23 cellular contexts compared by ENCODE assay signal in the genomic region with DNA sequence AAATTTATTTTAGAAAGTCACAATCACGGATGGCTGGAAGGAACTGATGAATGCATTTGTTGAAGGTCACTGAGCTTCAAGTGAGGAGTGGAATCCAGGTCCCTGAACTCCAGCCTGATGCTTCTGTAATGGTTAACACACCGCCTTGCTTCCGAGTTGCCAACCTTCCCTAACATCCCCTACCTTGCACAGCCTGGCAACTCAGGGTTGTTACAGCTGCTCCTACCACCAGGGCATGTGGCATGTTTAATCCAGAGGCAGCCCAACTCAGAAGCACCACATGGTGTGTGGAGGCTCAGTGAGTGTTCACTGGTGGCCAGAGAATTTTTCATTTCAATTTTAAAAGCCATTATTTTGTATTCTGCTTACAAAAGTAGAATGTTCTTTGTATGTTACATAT. TPM values are rescaled to one million over a fixed set of nuclear protein-coding genes. Genes with fewer than 3 reads are reported as not detected.
DNase-seq lines count a peak whose midpoint lies in the region; ATAC-seq and TF ChIP-seq lines count a peak whose summit lies in the region.
"Had no signal": no experiment of that assay in that cellular context is flagged by ENCODE, and none has a peak within 500 bp of the region (broad histone marks: within the 10 kb centered on the region; RNA-seq: fewer than 3 reads in every experiment).

No MANE protein-coding gene starts in this region.

- peak overlapping the region; percentile 23 for H3K27ac Mint-ChIP-seq in activated naive CD4-positive, alpha-beta T cell treated with anti-CD3 and anti-CD28 coated beads, Interleukin-2, amount 50 U/mL, for 24 hours
- H3K27ac Mint-ChIP-seq in chondrocyte (ENCODE audit: unreplicated experiment) (no peak overlapping the region), osteocyte (ENCODE audit: unreplicated experiment) (no peak overlapping the region)
- H3K27ac Mint-ChIP-seq: activated B cell treated with CpG ODN at 0.5 μM for 24 hours; activated naive CD4-positive, alpha-beta T cell treated with anti-CD3 and anti-CD28 coated beads, Interleukin-2, amount 10 ng/mL, durations not matched to agents 7 days and 5 days; CD4-positive, CD25-positive, alpha-beta regulatory T cell; stimulated activated memory B cell treated with anti-CD40 and anti-IgM and Interleukin-4, amounts not matched to agents 10 μg/mL and 1 μg/mL and 100 μg/mL, for 72 hours had no signal

- TF ChIP-seq CTCF in psoas muscle (IDR thresholded peaks at IDR 0.05) (no peak), chondrocyte (IDR thresholded peaks at IDR 0.05) (no peak), osteocyte (IDR thresholded peaks at IDR 0.05) (no peak)

- H3K9me3 Mint-ChIP-seq in activated naive CD4-positive, alpha-beta T cell treated with anti-CD3 and anti-CD28 coated beads, Interleukin-2, amount 50 U/mL, for 24 hours = no peaks in the 10 kb centered on the region
- no peaks in the 10 kb centered on the region for H3K9me3 Mint-ChIP-seq in chondrocyte (ENCODE audit: low read depth)
- no peaks in the 10 kb centered on the region for H3K9me3 Mint-ChIP-seq in osteocyte (ENCODE audit: unreplicated experiment)
- H3K9me3 Mint-ChIP-seq: activated B cell treated with CpG ODN at 0.5 μM for 24 hours; activated naive CD4-positive, alpha-beta T cell treated with anti-CD3 and anti-CD28 coated beads, Interleukin-2, amount 10 ng/mL, durations not matched to agents 7 days and 5 days; CD4-positive, CD25-positive, alpha-beta regulatory T cell; stimulated activated memory B cell treated with anti-CD40 and anti-IgM and Interleukin-4, amounts not matched to agents 10 μg/mL and 1 μg/mL and 100 μg/mL, for 72 hours had no signal

- no peaks in the 10 kb centered on the region for H3K9me3 ChIP-seq in SK-N-MC (ENCODE audit: low read depth, low read length)
- no peaks in the 10 kb centered on the region for H3K9me3 ChIP-seq in psoas muscle
- H3K9me3 ChIP-seq: ascending aorta, spleen had no signal

- peaks cover 17% of the 10 kb centered on the region for H3K36me3 Mint-ChIP-seq in activated naive CD4-positive, alpha-beta T cell treated with anti-CD3 and anti-CD28 coated beads, Interleukin-2, amount 50 U/mL, for 24 hours
- H3K36me3 Mint-ChIP-seq in chondrocyte (ENCODE audit: low read depth) (peaks cover 14% of the 10 kb centered on the region), osteocyte (ENCODE audit: unreplicated experiment) (peaks cover 36% of the 10 kb centered on the region)

- no peak for DNase-seq in activated naive CD4-positive, alpha-beta T cell treated with anti-CD3 and anti-CD28 coated beads, Interleukin-2, amount 50 U/mL, for 16 hours
- peak; percentile 61 for DNase-seq in D341Med (ENCODE audit: low spot score)
- DNase-seq in SK-N-MC (ENCODE audit: low read depth, low spot score) = no peak
- no peak for DNase-seq in psoas muscle
- DNase-seq in chondrocyte (ENCODE audit: low spot score) = no peak
- no peak for DNase-seq in osteocyte (ENCODE audit: extremely low spot score, unreplicated experiment)
- DNase-seq: activated B cell treated with CpG ODN at 0.5 μM for 24 hours; activated naive CD4-positive, alpha-beta T cell treated with anti-CD3 and anti-CD28 coated beads, Interleukin-2, amount 10 ng/mL, durations not matched to agents 7 days and 5 days; activated T-cell treated with anti-CD3 and anti-CD28 coated beads, Interleukin-2, amount 50 U/mL, for 48 hours; caudate nucleus; CD4-positive, CD25-positive, alpha-beta regulatory T cell; dermis blood vessel endothelial cell; DMS153; GDM1; kidney; NCI-H1105 treated with DMSO at 0.1 percent for 48 hours; NCI-H2029 treated with DMSO at 0.1 percent for 48 hours; NCI-H2227 treated with DMSO at 0.1 percent for 48 hours; stimulated activated CD4-positive, alpha-beta T cell treated with anti-CD3 and anti-CD28 coated beads, Interleukin-4, amount 100 ng/mL, for 1 hour had no signal

- H3K27ac ChIP-seq in SK-N-MC (peak overlapping the region; percentile 65; the same call in 1 of the 2 replicates), psoas muscle (peak overlapping the region; percentile 48)
- H3K27ac ChIP-seq: ascending aorta had no signal

- H3K9ac ChIP-seq in SK-N-MC (ENCODE audit: insufficient read length) = peak overlapping the region; percentile 28

- H3K4me3 Mint-ChIP-seq in activated naive CD4-positive, alpha-beta T cell treated with anti-CD3 and anti-CD28 coated beads, Interleukin-2, amount 50 U/mL, for 24 hours = no peak overlapping the region
- H3K4me3 Mint-ChIP-seq in chondrocyte (ENCODE audit: unreplicated experiment) (no peak overlapping the region), osteocyte (ENCODE audit: unreplicated experiment) (no peak overlapping the region)
- H3K4me3 Mint-ChIP-seq: activated B cell treated with CpG ODN at 0.5 μM for 24 hours; activated naive CD4-positive, alpha-beta T cell treated with anti-CD3 and anti-CD28 coated beads, Interleukin-2, amount 10 ng/mL, durations not matched to agents 7 days and 5 days; stimulated activated memory B cell treated with anti-CD40 and anti-IgM and Interleukin-4, amounts not matched to agents 10 μg/mL and 1 μg/mL and 100 μg/mL, for 72 hours had no signal

- H3K4me1 Mint-ChIP-seq in activated naive CD4-positive, alpha-beta T cell treated with anti-CD3 and anti-CD28 coated beads, Interleukin-2, amount 50 U/mL, for 24 hours = peaks cover 70% of the 10 kb centered on the region
- H3K4me1 Mint-ChIP-seq in chondrocyte (ENCODE audit: low read depth) = peaks cover 27% of the 10 kb centered on the region
- peaks cover 29% of the 10 kb centered on the region for H3K4me1 Mint-ChIP-seq in osteocyte (ENCODE audit: unreplicated experiment)

- intact Hi-C loops in psoas muscle (cut with DNase I) = loop anchor here in 1 of 2 donors (5.0 kb wide), 1 partner anchor 35 kb away; no protein-coding TSS in a partner anchor

- H3K36me3 ChIP-seq in SK-N-MC (ENCODE audit: insufficient read depth, low read length) (peaks cover 69% of the 10 kb centered on the region), psoas muscle (ENCODE audit: insufficient read depth in 1 of 2, low read depth in 1 of 2) (peaks cover 10 to 76% of the 10 kb centered on the region in 2 donors)

- peak; percentile 29 to 47 (median 42) for ATAC-seq in psoas muscle
- ATAC-seq: stimulated activated memory B cell treated with anti-CD40 and anti-IgM and Interleukin-4, amounts not matched to agents 10 μg/mL and 1 μg/mL and 100 μg/mL, for 72 hours had no signal

- no peaks in the 10 kb centered on the region for H3K27me3 ChIP-seq in psoas muscle (ENCODE audit: insufficient read depth in 3 of 3, low read length in 2 of 3)
- H3K27me3 ChIP-seq: ascending aorta, spleen had no signal

- H3K27me3 Mint-ChIP-seq in activated naive CD4-positive, alpha-beta T cell treated with anti-CD3 and anti-CD28 coated beads, Interleukin-2, amount 50 U/mL, for 24 hours = no peaks in the 10 kb centered on the region
- H3K27me3 Mint-ChIP-seq in chondrocyte (ENCODE audit: low read depth) (no peaks in the 10 kb centered on the region), osteocyte (ENCODE audit: unreplicated experiment) (no peaks in the 10 kb centered on the region)
- H3K27me3 Mint-ChIP-seq: activated B cell treated with CpG ODN at 0.5 μM for 24 hours; activated naive CD4-positive, alpha-beta T cell treated with anti-CD3 and anti-CD28 coated beads, Interleukin-2, amount 10 ng/mL, durations not matched to agents 7 days and 5 days; CD4-positive, CD25-positive, alpha-beta regulatory T cell; stimulated activated memory B cell treated with anti-CD40 and anti-IgM and Interleukin-4, amounts not matched to agents 10 μg/mL and 1 μg/mL and 100 μg/mL, for 72 hours had no signal

- H3K4me1 ChIP-seq in psoas muscle = peaks cover 42% of the 10 kb centered on the region

- no peak overlapping the region for H3K4me3 ChIP-seq in SK-N-MC
- H3K4me3 ChIP-seq in psoas muscle = no peak overlapping the region
- H3K4me3 ChIP-seq: ascending aorta, spleen had no signal

- WGBS in psoas muscle, 3 donors = 41 to 68% (median 50%) methylated on average over 3 of the region's 3 CpGs

RNA-seq across cellular contexts. Expression of a gene that starts 4.9 kb away (rescaled TPM):
- 10 to 100 TPM; 34.8 to 46.9 (median 41.3) TPM for total RNA-seq in psoas muscle
- 10 to 100 TPM; 30.4 to 69.6 (median 59.2) TPM for polyA plus RNA-seq in psoas muscle
- total RNA-seq in chondrocyte = 42.0 to 46.5 TPM (median 44.7 TPM) in 3 replicates
- 55.3 and 59.6 TPM in 2 replicates for total RNA-seq in osteocyte
